1 cellular context compared by ENCODE assay signal in genomic region chr7:151152935-151153513, GRCh38.
TF ChIP-seq lines count a peak whose summit lies in the region.

No MANE protein-coding gene starts in this region.

TF ChIP-seq in HCT116, 20 proteins besides CTCF, POLR2A, EP300 and RAD21 (continued from another document):
- TF ChIP-seq ZBTB33 (IDR thresholded peaks at IDR 0.05; ENCODE audit: extremely low read depth, insufficient replicate concordance, low read length) = no peak
- no peak for TF ChIP-seq CBX3 (IDR thresholded peaks at IDR 0.05; ENCODE audit: low read depth)
- TF ChIP-seq SP1 (IDR thresholded peaks at IDR 0.05; ENCODE audit: low read depth) = no peak
- TF ChIP-seq ZFX (IDR thresholded peaks at IDR 0.05) = no peak
- TF ChIP-seq REST (IDR thresholded peaks at IDR 0.05; ENCODE audit: low read depth) = no peak
- no peak for TF ChIP-seq ZNF274 (IDR thresholded peaks at IDR 0.05; ENCODE audit: low read depth, low read length)
- no peak for TF ChIP-seq YY1 (IDR thresholded peaks at IDR 0.05; ENCODE audit: extremely low read depth, insufficient replicate concordance, low read depth, low read length)
- TF ChIP-seq POLR2AphosphoS5 (IDR thresholded peaks at IDR 0.05; ENCODE audit: low read depth, low read length) = no peak
- no peak for TF ChIP-seq EZH2phosphoT487 (IDR thresholded peaks at IDR 0.05; ENCODE audit: borderline replicate concordance)
- TF ChIP-seq EGR1 (IDR thresholded peaks at IDR 0.05; ENCODE audit: low read depth) = no peak
- no peak for TF ChIP-seq MAX (IDR thresholded peaks at IDR 0.05)
- no peak for TF ChIP-seq JUND (IDR thresholded peaks at IDR 0.05)
- no peak for TF ChIP-seq TCF7L2 (IDR thresholded peaks at IDR 0.05; ENCODE audit: borderline replicate concordance, extremely low read depth, insufficient read depth, insufficient read length)
